In genomic region chr4:151013491-151013890, GRCh38 we compare ENCODE assay signal across 10 cellular contexts. TPM values are rescaled to one million over a fixed set of nuclear protein-coding genes. Genes with fewer than 3 reads are reported as not detected.
A peak's percentile ranks its signal among the peaks of the same experiment; 100 is the strongest.
DNase-seq lines count a peak whose midpoint lies in the region; ATAC-seq, FAIRE-seq and TF ChIP-seq lines count a peak whose summit lies in the region.
"Had no signal": no experiment of that assay in that cellular context is flagged by ENCODE, and none has a peak within 500 bp of the region (broad histone marks: within the 10 kb centered on the region; RNA-seq: fewer than 3 reads in every experiment).

No MANE protein-coding gene starts in this region.

- WGBS in smooth muscle cell (ENCODE audit: low lambda C conversion rate), result 23% methylated on average over 1 of the region's 1 CpG
- 0 to 30% (median 0%) methylated on average over 1 of the region's 1 CpG for WGBS in small intestine, 3 donors

- H3K79me2 ChIP-seq in smooth muscle cell (ENCODE audit: low read depth), result peaks cover 3% of the 10 kb centered on the region

- peak overlapping the region; percentile 91 for H3K4me2 ChIP-seq in smooth muscle cell

- no peaks in the 10 kb centered on the region for H3F3A ChIP-seq in smooth muscle cell (ENCODE audit: low read depth)

- ATAC-seq in activated CD4-positive, alpha-beta T cell treated with anti-CD3 and anti-CD28 coated beads for 36 hours, result no peak
- no peak for ATAC-seq in RWPE2 (ENCODE audit: low read depth)
- ATAC-seq in HG02798 (IDR thresholded peaks at IDR 0.05; ENCODE audit: poor library complexity, unreplicated experiment), result no peak
- ATAC-seq: left lobe of liver had no signal

- H3K9me3 ChIP-seq in RWPE2 (ENCODE audit: severe bottlenecking), result no peaks in the 10 kb centered on the region
- H3K9me3 ChIP-seq in smooth muscle cell (replicated peaks; ENCODE audit: low read depth), result no peaks in the 10 kb centered on the region
- no peaks in the 10 kb centered on the region for H3K9me3 ChIP-seq in small intestine (ENCODE audit: control insufficient read depth, low read depth)

- H4K20me1 ChIP-seq in smooth muscle cell (ENCODE audit: low read depth), result peaks cover 9% of the 10 kb centered on the region

- H3K27ac ChIP-seq in RWPE2 (ENCODE audit: poor library complexity, severe bottlenecking), result peak overlapping the region; percentile 90
- no peak overlapping the region for H3K27ac ChIP-seq in smooth muscle cell (ENCODE audit: low read depth)
- no peak overlapping the region for H3K27ac ChIP-seq in small intestine (ENCODE audit: low read depth in 1 of 2, low read length in 1 of 2)

- H3K27ac Mint-ChIP-seq in activated CD4-positive, alpha-beta T cell treated with anti-CD3 and anti-CD28 coated beads for 36 hours, result peak overlapping the region; percentile 99

- H3K4me3 Mint-ChIP-seq in activated CD4-positive, alpha-beta T cell treated with anti-CD3 and anti-CD28 coated beads for 36 hours, result peak overlapping the region; percentile 90

- no peaks in the 10 kb centered on the region for H3K27me3 Mint-ChIP-seq in activated CD4-positive, alpha-beta T cell treated with anti-CD3 and anti-CD28 coated beads for 36 hours

- TF ChIP-seq CTCF in RWPE2 (IDR thresholded peaks at IDR 0.05; ENCODE audit: poor library complexity, severe bottlenecking) (no peak), fibroblast of pulmonary artery (IDR thresholded peaks at IDR 0.05; ENCODE audit: low read length, missing control alignments) (no peak), smooth muscle cell (IDR thresholded peaks at IDR 0.05; ENCODE audit: borderline replicate concordance, insufficient read depth, poor library complexity, severe bottlenecking) (no peak)

- no peaks in the 10 kb centered on the region for H3K27me3 ChIP-seq in RWPE2 (ENCODE audit: insufficient read depth, poor library complexity, severe bottlenecking)
- no peaks in the 10 kb centered on the region for H3K27me3 ChIP-seq in smooth muscle cell (ENCODE audit: low read depth)
- no peaks in the 10 kb centered on the region for H3K27me3 ChIP-seq in small intestine (ENCODE audit: control insufficient read depth in 2 of 2, insufficient read depth in 2 of 2, low read length in 2 of 2)

- POLR2A ChIA-PET in activated CD4-positive, alpha-beta T cell treated with anti-CD3 and anti-CD28 coated beads for 36 hours (lab: Charles Lee), result no interaction called here

- H3K4me1 Mint-ChIP-seq in activated CD4-positive, alpha-beta T cell treated with anti-CD3 and anti-CD28 coated beads for 36 hours, result peaks cover 24% of the 10 kb centered on the region

- H3K4me1 ChIP-seq in RWPE2 (ENCODE audit: insufficient read depth, poor library complexity, severe bottlenecking), result peaks cover 3% of the 10 kb centered on the region
- H3K4me1 ChIP-seq in smooth muscle cell (ENCODE audit: low read depth), result peaks cover 15% of the 10 kb centered on the region
- H3K4me1 ChIP-seq in small intestine (ENCODE audit: control insufficient read depth in 2 of 2, insufficient read depth in 1 of 2, low read depth in 1 of 2, low read length in 1 of 2), result peaks cover 0 to 9% of the 10 kb centered on the region in 2 donors

- CTCF ChIA-PET in activated CD4-positive, alpha-beta T cell treated with anti-CD3 and anti-CD28 coated beads for 36 hours (lab: Charles Lee), result interaction anchor here (0.7 to 1.2 kb wide), 4 partner anchors 16 to 53 kb away, joined by 3 to 4 read pairs (median 3); no protein-coding TSS in a partner anchor

- H3K9ac ChIP-seq in smooth muscle cell (ENCODE audit: low read depth), result no peak overlapping the region

- H3K36me3 Mint-ChIP-seq in activated CD4-positive, alpha-beta T cell treated with anti-CD3 and anti-CD28 coated beads for 36 hours (ENCODE audit: low read depth), result peaks cover 29% of the 10 kb centered on the region

- H2AFZ ChIP-seq in smooth muscle cell (ENCODE audit: low read depth), result no peak overlapping the region

- no peak for DNase-seq in activated CD4-positive, alpha-beta T cell treated with anti-CD3 and anti-CD28 coated beads for 36 hours
- no peak for DNase-seq in activated CD4-positive, alpha-beta T cell treated with anti-CD3 and anti-CD28 coated beads for 4 hours
- no peak for DNase-seq in RWPE2 (ENCODE audit: low spot score)
- DNase-seq in fibroblast of pulmonary artery (ENCODE audit: low read depth), result no peak
- no peak for DNase-seq in smooth muscle cell (lab: John Stamatoyannopoulos, UW; ENCODE audit: unreplicated experiment)
- DNase-seq in small intestine, result no peak
- no peak for DNase-seq in NCI-H1694 treated with DMSO at 0.1 percent for 48 hours (lab: John Stamatoyannopoulos, UW)
- DNase-seq: NCI-H1436 treated with DMSO at 0.1 percent for 48 hours had no signal

- intact Hi-C loops in activated CD4-positive, alpha-beta T cell treated with anti-CD3 and anti-CD28 coated beads for 36 hours (cut with DNase I, micrococcal nuclease), result loop anchor here in 1 of 2 experiments (5.0 to 10.0 kb wide), 3 partner anchors 41 to 1521 kb away; partner anchors contain the start of gene FBXW7

- peak overlapping the region; percentile 76 for H3K4me3 ChIP-seq in RWPE2 (ENCODE audit: severe bottlenecking)
- peak overlapping the region; percentile 95 for H3K4me3 ChIP-seq in fibroblast of pulmonary artery (replicated peaks; ENCODE audit: low read depth, low read length)
- H3K4me3 ChIP-seq in smooth muscle cell, result peak overlapping the region; percentile 98
- H3K4me3 ChIP-seq in small intestine (ENCODE audit: low read depth in 1 of 2, low read length in 2 of 2), result peak overlapping the region in 1 of 2 donors; percentile 31

- no peak for FAIRE-seq in small intestine (lab: Jason Lieb, UNC)

- peaks cover 27% of the 10 kb centered on the region for H3K36me3 ChIP-seq in RWPE2 (ENCODE audit: low read depth)
- no peaks in the 10 kb centered on the region for H3K36me3 ChIP-seq in smooth muscle cell (ENCODE audit: low read depth)
- no peaks in the 10 kb centered on the region for H3K36me3 ChIP-seq in small intestine (ENCODE audit: control insufficient read depth in 2 of 2, insufficient read depth in 2 of 2, low read length in 2 of 2)

- no peaks in the 10 kb centered on the region for H3K9me3 Mint-ChIP-seq in activated CD4-positive, alpha-beta T cell treated with anti-CD3 and anti-CD28 coated beads for 36 hours (ENCODE audit: low read depth)

RNA-seq across cellular contexts. Expression of gene LRBA, which starts 1.6 kb away (rescaled TPM):
- total RNA-seq in activated CD4-positive, alpha-beta T cell treated with anti-CD3 and anti-CD28 coated beads for 36 hours, result 10 to 100 TPM; 56.6 to 59.2 TPM
- total RNA-seq in smooth muscle cell, result 22.0 and 26.2 TPM in 2 replicates
- 1.6 and 3.1 TPM in 2 replicates for polyA plus RNA-seq in smooth muscle cell
- polyA plus RNA-seq in small intestine, result 10 to 100 TPM; 14.9 to 22.5 (median 16.8) TPM
